13 cellular contexts compared by ENCODE assay signal in genomic region chr19:35759697-35760096, GRCh38. TPM values are rescaled to one million over a fixed set of nuclear protein-coding genes. Genes with fewer than 3 reads are reported as not detected.
DNase-seq lines count a peak whose midpoint lies in the region; ATAC-seq and TF ChIP-seq lines count a peak whose summit lies in the region.
"Had no signal": no experiment of that assay in that cellular context is flagged by ENCODE, and none has a peak within 500 bp of the region (broad histone marks: within the 10 kb centered on the region; RNA-seq: fewer than 3 reads in every experiment).

No MANE protein-coding gene starts in this region.

- H3K27ac Mint-ChIP-seq in dendritic cell treated with granulocyte-macrophage colony-stimulating factor and Interleukin-4, amounts not matched to agents 40 ng/mL and 50 ng/mL, for 4 days = peak overlapping the region; percentile 88
- no peak overlapping the region for H3K27ac Mint-ChIP-seq in stimulated activated memory B cell treated with anti-CD40 and anti-IgM and Interleukin-4, amounts not matched to agents 10 μg/mL and 1 μg/mL and 100 μg/mL, for 72 hours

- intact Hi-C loops in Right ventricle myocardium inferior (cut with DNase I) = no loop called here
- intact Hi-C loops in left ventricle myocardium superior (cut with micrococcal nuclease) = no loop called here
- intact Hi-C loops in Panc1 (cut with micrococcal nuclease; ENCODE audit: unreplicated experiment) = no loop called here
- intact Hi-C loops in dendritic cell treated with granulocyte-macrophage colony-stimulating factor and Interleukin-4, amounts not matched to agents 40 ng/mL and 50 ng/mL, for 4 days (cut with micrococcal nuclease) = no loop called here

- H3K36me3 ChIP-seq in Panc1 (ENCODE audit: control insufficient read depth, insufficient read depth, low read length) (no peaks in the 10 kb centered on the region), brain microvascular endothelial cell (replicated peaks) (peaks cover 16% of the 10 kb centered on the region)

- BruUV-seq in Panc1 (replicated peaks; lab: Mats Ljungman, UMichigan) = no TSS peak

- DNase-seq in Right ventricle myocardium inferior (ENCODE audit: missing footprints) (peak; percentile 49), left ventricle myocardium superior (no peak), Panc1 (ENCODE audit: low read depth, low spot score) (no peak), amygdala (lab: John Stamatoyannopoulos, UW) (no peak), brain microvascular endothelial cell (no peak)
- DNase-seq: GDM1; stimulated activated CD4-positive, alpha-beta T cell treated with anti-CD3 and anti-CD28 coated beads, Interleukin-4, amount 100 ng/mL, for 1 hour; stimulated activated naive CD4-positive, alpha-beta T cell had no signal

- H3K4me1 Mint-ChIP-seq in dendritic cell treated with granulocyte-macrophage colony-stimulating factor and Interleukin-4, amounts not matched to agents 40 ng/mL and 50 ng/mL, for 4 days (ENCODE audit: low read depth) = peaks cover 41% of the 10 kb centered on the region
- peaks cover 39% of the 10 kb centered on the region for H3K4me1 Mint-ChIP-seq in stimulated activated memory B cell treated with anti-CD40 and anti-IgM and Interleukin-4, amounts not matched to agents 10 μg/mL and 1 μg/mL and 100 μg/mL, for 72 hours

- no peaks in the 10 kb centered on the region for H3K9me3 ChIP-seq in Panc1 (ENCODE audit: control insufficient read depth, insufficient read depth, low read depth, low read length)

- POLR2A ChIA-PET in Panc1 (lab: Charles Lee) = interaction anchor here (0.8 kb wide), 1 partner anchor 14 kb away, joined by 3 read pairs; the partner anchor contains the start of gene PSENEN

- no peaks in the 10 kb centered on the region for H3K9me3 Mint-ChIP-seq in dendritic cell treated with granulocyte-macrophage colony-stimulating factor and Interleukin-4, amounts not matched to agents 40 ng/mL and 50 ng/mL, for 4 days
- no peaks in the 10 kb centered on the region for H3K9me3 Mint-ChIP-seq in stimulated activated memory B cell treated with anti-CD40 and anti-IgM and Interleukin-4, amounts not matched to agents 10 μg/mL and 1 μg/mL and 100 μg/mL, for 72 hours

- no peak for ATAC-seq in Right ventricle myocardium inferior
- no peak for ATAC-seq in left ventricle myocardium superior
- ATAC-seq in Panc1 = no peak
- no peak for ATAC-seq in stimulated activated memory B cell treated with anti-CD40 and anti-IgM and Interleukin-4, amounts not matched to agents 10 μg/mL and 1 μg/mL and 100 μg/mL, for 72 hours
- no peak for ATAC-seq in GM21529 (IDR thresholded peaks at IDR 0.05; ENCODE audit: unreplicated experiment)

- in situ Hi-C loops in Panc1 (cut with HindIII; ENCODE audit: low pct_unique_long_range_greater_than_20kb, low sequenced_read_pairs) (no loop called here), brain microvascular endothelial cell (cut with HindIII; ENCODE audit: low pct_ligation_motif_present, low sequenced_read_pairs) (no loop called here)

- no peaks in the 10 kb centered on the region for H3K27me3 ChIP-seq in Panc1 (ENCODE audit: control insufficient read depth, insufficient read depth, low read length)
- no peaks in the 10 kb centered on the region for H3K27me3 ChIP-seq in brain microvascular endothelial cell (replicated peaks)

- H3K4me3 ChIP-seq in Panc1 (ENCODE audit: low read depth in 2 of 2, low read length in 2 of 2) = no peak overlapping the region; a peak in 1 of 4 replicates
- no peak overlapping the region for H3K4me3 ChIP-seq in brain microvascular endothelial cell (ENCODE audit: low read depth, low read length)

- H3K4me3 Mint-ChIP-seq in dendritic cell treated with granulocyte-macrophage colony-stimulating factor and Interleukin-4, amounts not matched to agents 40 ng/mL and 50 ng/mL, for 4 days = no peak overlapping the region
- H3K4me3 Mint-ChIP-seq in stimulated activated memory B cell treated with anti-CD40 and anti-IgM and Interleukin-4, amounts not matched to agents 10 μg/mL and 1 μg/mL and 100 μg/mL, for 72 hours = peak overlapping the region; percentile 57

- peaks cover 76% of the 10 kb centered on the region for H3K36me3 Mint-ChIP-seq in dendritic cell treated with granulocyte-macrophage colony-stimulating factor and Interleukin-4, amounts not matched to agents 40 ng/mL and 50 ng/mL, for 4 days (ENCODE audit: low read depth)
- peaks cover 24% of the 10 kb centered on the region for H3K36me3 Mint-ChIP-seq in stimulated activated memory B cell treated with anti-CD40 and anti-IgM and Interleukin-4, amounts not matched to agents 10 μg/mL and 1 μg/mL and 100 μg/mL, for 72 hours

- peak overlapping the region; percentile 100 for H3K27ac ChIP-seq in Panc1 (ENCODE audit: low read length)
- no peak overlapping the region for H3K27ac ChIP-seq in brain microvascular endothelial cell

- TF ChIP-seq CTCF in Panc1 (IDR thresholded peaks at IDR 0.05) (no peak), brain microvascular endothelial cell (IDR thresholded peaks at IDR 0.05; ENCODE audit: low read depth, low read length, missing control alignments) (no peak)

- CTCF ChIA-PET in Panc1 (lab: Charles Lee) = no interaction called here

- peaks cover 16% of the 10 kb centered on the region for H3K4me1 ChIP-seq in Panc1 (ENCODE audit: control insufficient read depth, insufficient read depth, low read length)

- H3K27me3 Mint-ChIP-seq in dendritic cell treated with granulocyte-macrophage colony-stimulating factor and Interleukin-4, amounts not matched to agents 40 ng/mL and 50 ng/mL, for 4 days = peaks cover 24% of the 10 kb centered on the region
- peaks cover 23% of the 10 kb centered on the region for H3K27me3 Mint-ChIP-seq in stimulated activated memory B cell treated with anti-CD40 and anti-IgM and Interleukin-4, amounts not matched to agents 10 μg/mL and 1 μg/mL and 100 μg/mL, for 72 hours

RNA-seq across cellular contexts. Expression of gene PROSER3, which starts 1.7 kb away (rescaled TPM):
- 5.1 TPM for total RNA-seq in Right ventricle myocardium inferior
- total RNA-seq in left ventricle myocardium superior = 5.2 TPM
- total RNA-seq in Panc1 (2021; ENCODE audit: unreplicated experiment) = 63.9 TPM
- 26.9 TPM for polyA plus RNA-seq in Panc1 (2012; ENCODE audit: insufficient read length)

RNA-seq across cellular contexts. Expression of gene HSPB6, which starts 2.9 kb away (rescaled TPM):
- total RNA-seq in Right ventricle myocardium inferior (662 TPM), left ventricle myocardium superior (676 TPM), Panc1 (2021; ENCODE audit: unreplicated experiment) (0.87 TPM)
- 1.0 TPM for polyA plus RNA-seq in Panc1 (2012; ENCODE audit: insufficient read length)
- total RNA-seq: H4, HT1080 had no signal

RNA-seq across cellular contexts. Expression of gene LIN37, which starts 11.3 kb away (rescaled TPM):
- total RNA-seq in Right ventricle myocardium inferior (8.2 TPM), left ventricle myocardium superior (8.3 TPM), Panc1 (2021; ENCODE audit: unreplicated experiment) (23.5 TPM)
- 29.5 TPM for polyA plus RNA-seq in Panc1 (2012; ENCODE audit: insufficient read length)

RNA-seq across cellular contexts. Expression of gene PSENEN, which starts 14.2 kb away (rescaled TPM):
- total RNA-seq in Right ventricle myocardium inferior (44.7 TPM), left ventricle myocardium superior (41.3 TPM), Panc1 (2021; ENCODE audit: unreplicated experiment) (169 TPM)
- 94.6 TPM for polyA plus RNA-seq in Panc1 (2012; ENCODE audit: insufficient read length)

RNA-seq across cellular contexts. Expression of gene U2AF1L4, which starts 14.5 kb away (rescaled TPM):
- total RNA-seq in Right ventricle myocardium inferior (19.5 TPM), left ventricle myocardium superior (18.4 TPM), Panc1 (2021; ENCODE audit: unreplicated experiment) (29.8 TPM)
- 36.5 TPM for polyA plus RNA-seq in Panc1 (2012; ENCODE audit: insufficient read length)

Comparison
In these comparisons a context has a peak if more than half of its experiments do, and no peak if none do; other contexts are left out.
1. RNA of gene PROSER3, which starts 1.7 kb away (total RNA-seq): 63.9 TPM in Panc1 (single experiment); 5.2 TPM in left ventricle myocardium superior (single experiment) and 5.1 TPM in Right ventricle myocardium inferior (single experiment); every median in the first group is over 10 times any median in the second.
2. RNA of gene HSPB6, which starts 2.9 kb away (total RNA-seq): 676 TPM in left ventricle myocardium superior (single experiment) and 662 TPM in Right ventricle myocardium inferior (single experiment); 0.87 TPM in Panc1 (single experiment); every median in the first group is over 100 times any median in the second.